Comparison of ENCODE assay signal across 12 cellular contexts in genomic region chr10:99535764-99536399, GRCh38. TPM values are rescaled to one million over a fixed set of nuclear protein-coding genes. Genes with fewer than 3 reads are reported as not detected.
DNase-seq lines count a peak whose midpoint lies in the region; ATAC-seq and TF ChIP-seq lines count a peak whose summit lies in the region.
"Had no signal": no experiment of that assay in that cellular context is flagged by ENCODE, and none has a peak within 500 bp of the region (broad histone marks: within the 10 kb centered on the region; RNA-seq: fewer than 3 reads in every experiment).

No MANE protein-coding gene starts in this region.

- TF ChIP-seq CTCF in left ventricle myocardium inferior (IDR thresholded peaks at IDR 0.05; ENCODE audit: borderline replicate concordance) (no peak), brain (conservative IDR thresholded peaks at IDR 0.05) (no peak), natural killer cell (IDR thresholded peaks at IDR 0.05) (no peak), type B pancreatic cell (conservative IDR thresholded peaks at IDR 0.05) (no peak)

- no peak overlapping the region for H3K27ac ChIP-seq in left ventricle myocardium inferior (replicated peaks)

- no peaks in the 10 kb centered on the region for H3K36me3 Mint-ChIP-seq in brain
- no peaks in the 10 kb centered on the region for H3K36me3 Mint-ChIP-seq in natural killer cell
- no peaks in the 10 kb centered on the region for H3K36me3 Mint-ChIP-seq in type B pancreatic cell

- H3K9me3 Mint-ChIP-seq in brain (peaks cover 0 to 25% (median 15%) of the 10 kb centered on the region in 5 experiments), natural killer cell (no peaks in the 10 kb centered on the region), type B pancreatic cell (no peaks in the 10 kb centered on the region)

- H3K36me3 ChIP-seq in left ventricle myocardium inferior = no peaks in the 10 kb centered on the region

- DNase-seq in left ventricle myocardium inferior = no peak
- DNase-seq in cardiac septum (ENCODE audit: low spot score) = no peak
- DNase-seq in natural killer cell = no peak
- DNase-seq in type B pancreatic cell (ENCODE audit: extremely low spot score, unreplicated experiment) = no peak
- DNase-seq in NCI-H345 treated with DMSO at 0.1 percent for 48 hours (lab: John Stamatoyannopoulos, UW; ENCODE audit: unreplicated experiment) = no peak
- DNase-seq in T-helper 9 cell = no peak
- DNase-seq: NCI-H2081 treated with DMSO at 0.1 percent for 48 hours, SHP77 had no signal

- H3K27ac Mint-ChIP-seq in brain (no peak overlapping the region), natural killer cell (no peak overlapping the region), type B pancreatic cell (peak overlapping the region; percentile 21)
- H3K27ac Mint-ChIP-seq: activated CD8-positive, alpha-beta T cell treated with anti-CD3 and anti-CD28 coated beads for 36 hours had no signal

- peaks cover 59% of the 10 kb centered on the region for H3K4me1 ChIP-seq in left ventricle myocardium inferior

- H3K4me3 ChIP-seq in left ventricle myocardium inferior = peak overlapping the region; percentile 56

- intact Hi-C loops in left ventricle myocardium inferior (cut with micrococcal nuclease) (no loop called here), cardiac septum (cut with DNase I) (no loop called here), natural killer cell (cut with micrococcal nuclease) (no loop called here)

- ATAC-seq in natural killer cell = no peak
- ATAC-seq in HG02642 (IDR thresholded peaks at IDR 0.05; ENCODE audit: poor library complexity, unreplicated experiment) = no peak

- peaks cover 56% of the 10 kb centered on the region for H3K4me1 Mint-ChIP-seq in brain
- peaks cover 18 to 26% of the 10 kb centered on the region in 2 donors for H3K4me1 Mint-ChIP-seq in natural killer cell
- peaks cover 12% of the 10 kb centered on the region for H3K4me1 Mint-ChIP-seq in type B pancreatic cell (ENCODE audit: unreplicated experiment)

- no peaks in the 10 kb centered on the region for H3K9me3 ChIP-seq in left ventricle myocardium inferior (replicated peaks)

- H3K27me3 Mint-ChIP-seq in brain (peaks cover 98% of the 10 kb centered on the region), natural killer cell (ENCODE audit: low read depth in 2 of 2) (peaks cover 74 to 75% of the 10 kb centered on the region in 2 donors), type B pancreatic cell (peaks cover 96% of the 10 kb centered on the region)

- peaks cover 100% of the 10 kb centered on the region for H3K27me3 ChIP-seq in left ventricle myocardium inferior (ENCODE audit: low read depth)

- peak overlapping the region in 4 of 5 experiments; percentile 54 to 82 (median 68) for H3K4me3 Mint-ChIP-seq in brain
- H3K4me3 Mint-ChIP-seq in natural killer cell = peak overlapping the region; percentile 43
- peak overlapping the region; percentile 78 for H3K4me3 Mint-ChIP-seq in type B pancreatic cell

RNA-seq across cellular contexts. Expression of gene NKX2-3, which starts 3.1 kb away (rescaled TPM):
- total RNA-seq in left ventricle myocardium inferior = not detected
- not detected for total RNA-seq in cardiac septum
- not detected for polyA plus RNA-seq in brain (ENCODE audit: insufficient read depth, low read depth, low replicate concordance)
- total RNA-seq in natural killer cell = not detected
- not detected in 2 replicates for total RNA-seq in type B pancreatic cell (ENCODE audit: low replicate concordance)
- total RNA-seq: activated CD8-positive, alpha-beta T cell treated with anti-CD3 and anti-CD28 coated beads for 36 hours; subcutaneous adipose tissue had no signal
